12 cellular contexts compared by ENCODE assay signal in genomic region chr5:119302449-119302848, GRCh38. TPM values are rescaled to one million over a fixed set of nuclear protein-coding genes. Genes with fewer than 3 reads are reported as not detected.
DNase-seq lines count a peak whose midpoint lies in the region; ATAC-seq, FAIRE-seq and TF ChIP-seq lines count a peak whose summit lies in the region.
"Had no signal": no experiment of that assay in that cellular context is flagged by ENCODE, and none has a peak within 500 bp of the region (broad histone marks: within the 10 kb centered on the region; RNA-seq: fewer than 3 reads in every experiment).

No MANE protein-coding gene starts in this region.

- H3K27ac Mint-ChIP-seq in activated naive CD4-positive, alpha-beta T cell treated with anti-CD3 and anti-CD28 coated beads, Interleukin-2, amount 50 U/mL, for 72 hours, result peak overlapping the region; percentile 77 to 81
- peak overlapping the region; percentile 85 for H3K27ac Mint-ChIP-seq in memory B cell

- peaks cover 50% of the 10 kb centered on the region for H3K4me1 Mint-ChIP-seq in memory B cell

- peak overlapping the region; percentile 59 for H3K4me2 ChIP-seq in HepG2 (ENCODE audit: low read depth, low read length)

- CTCF ChIA-PET in HepG2 (lab: Yijun Ruan, JAX; ENCODE audit: low intra/inter-chr PET ratio, low total read pairs), result interaction anchor here (0.9 kb wide), 1 partner anchor 35 kb away, joined by 3 read pairs; no protein-coding TSS in a partner anchor

- TF ChIP-seq EP300 in HepG2 (IDR thresholded peaks at IDR 0.05; ENCODE audit: low read depth in 2 of 2, low read length in 2 of 2) (no peak), HepG2 (CRISPR knock-in tag; IDR thresholded peaks at IDR 0.05; ENCODE audit: borderline replicate concordance) (no peak)

- intact Hi-C loops in HepG2 (cut with micrococcal nuclease; ENCODE audit: unreplicated experiment), result loop anchor here (2.0 to 5.0 kb wide), 3 partner anchors 85 to 232 kb away; partner anchors contain the start of gene DMXL1
- intact Hi-C loops in right lobe of liver (cut with DNase I), result no loop called here

- TF ChIP-seq CTCF in HepG2 (CRISPR knock-in tag; IDR thresholded peaks at IDR 0.05) (no peak), right lobe of liver (IDR thresholded peaks at IDR 0.05) (no peak)

- H3K36me3 Mint-ChIP-seq in activated naive CD4-positive, alpha-beta T cell treated with anti-CD3 and anti-CD28 coated beads, Interleukin-2, amount 50 U/mL, for 72 hours, result peaks cover 0 to 20% of the 10 kb centered on the region in 2 donors
- peaks cover 17% of the 10 kb centered on the region for H3K36me3 Mint-ChIP-seq in memory B cell

- H3K27me3 Mint-ChIP-seq in memory B cell, result no peaks in the 10 kb centered on the region

- H3K27ac ChIP-seq in HepG2 (ENCODE audit: extremely low read length, insufficient read depth, low read length), result peak overlapping the region; percentile 60
- no peak overlapping the region for H3K27ac ChIP-seq in right lobe of liver

- H3K27me3 ChIP-seq in HepG2 (ENCODE audit: control insufficient read depth in 1 of 2, insufficient read depth in 2 of 2, low read length in 2 of 2) (no peaks in the 10 kb centered on the region), right lobe of liver (no peaks in the 10 kb centered on the region)
- H3K27me3 ChIP-seq: sigmoid colon had no signal

- POLR2A ChIA-PET in HepG2 (lab: Yijun Ruan, JAX), result interaction anchor here (1.2 to 3.9 kb wide), 3 partner anchors 10 to 232 kb away, joined by 5 to 36 read pairs (median 9); partner anchors contain the start of gene DMXL1

- no peaks in the 10 kb centered on the region for H3K79me2 ChIP-seq in HepG2 (ENCODE audit: insufficient read depth, low read length)

- no peak overlapping the region; a peak in 1 of 6 replicates for H3K4me3 ChIP-seq in HepG2 (replicated peaks in 1 of 3; ENCODE audit: insufficient read depth in 1 of 3, low read depth in 2 of 3, low read length in 3 of 3)
- H3K4me3 ChIP-seq in right lobe of liver, result no peak overlapping the region
- H3K4me3 ChIP-seq: sigmoid colon had no signal

- TF ChIP-seq RAD21 in HepG2 (CRISPR knock-in tag; IDR thresholded peaks at IDR 0.05), result no peak

- DNase-seq in HepG2 (ENCODE audit: low spot score), result no peak
- no peak for DNase-seq in right lobe of liver
- DNase-seq in activated naive CD4-positive, alpha-beta T cell treated with anti-CD3 and anti-CD28 coated beads, Interleukin-2, amount 50 U/mL, for 72 hours (ENCODE audit: low spot score in 2 of 2), result no peak
- DNase-seq in memory B cell (ENCODE audit: low spot score in 2 of 2), result no peak
- DNase-seq in MV-4-11 (lab: John Stamatoyannopoulos, UW), result no peak
- DNase-seq: activated CD4-positive, alpha-beta T cell treated with anti-CD3 and anti-CD28 coated beads for 48 hours; C1 segment of cervical spinal cord; NCI-H1694; sigmoid colon had no signal

- H3K4me3 Mint-ChIP-seq in memory B cell, result no peak overlapping the region

- H3K4me1 ChIP-seq in HepG2 (ENCODE audit: insufficient read depth, low read length), result peaks cover 56% of the 10 kb centered on the region
- no peaks in the 10 kb centered on the region for H3K4me1 ChIP-seq in right lobe of liver

- WGBS in HepG2 (ENCODE audit: low lambda C conversion rate), result 57% methylated on average over 3 of the region's 3 CpGs
- WGBS in right lobe of liver (ENCODE audit: insufficient coverage, low coverage, low lambda C conversion rate, missing lambda C conversion rate), result 63% methylated on average over 3 of the region's 3 CpGs

- H3K36me3 ChIP-seq in HepG2 (replicated peaks in 1 of 2; ENCODE audit: control insufficient read depth in 1 of 2, insufficient read depth in 2 of 2, low read length in 2 of 2), result no peaks in the 10 kb centered on the region
- H3K36me3 ChIP-seq in right lobe of liver, result no peaks in the 10 kb centered on the region
- H3K36me3 ChIP-seq: sigmoid colon had no signal

- in situ Hi-C loops in HepG2 (cut with HindIII; ENCODE audit: extremely low pct_ligation_motif_present, low pct_unique_long_range_greater_than_20kb), result no loop called here

- H3K9ac ChIP-seq in HepG2 (ENCODE audit: insufficient read depth, low read depth, low read length), result peak overlapping the region; percentile 41; the same call in 1 of the 2 replicates

- TF ChIP-seq POLR2A in HepG2 (IDR thresholded peaks at IDR 0.05; ENCODE audit: insufficient read depth in 1 of 2, low read depth in 2 of 2, low read length in 2 of 2) (no peak), right lobe of liver (IDR thresholded peaks at IDR 0.05) (no peak)

- H3K9me3 Mint-ChIP-seq in activated naive CD4-positive, alpha-beta T cell treated with anti-CD3 and anti-CD28 coated beads, Interleukin-2, amount 50 U/mL, for 72 hours, result no peaks in the 10 kb centered on the region
- H3K9me3 Mint-ChIP-seq in memory B cell, result no peaks in the 10 kb centered on the region

- H4K20me1 ChIP-seq in HepG2 (ENCODE audit: insufficient read depth, low read length), result no peaks in the 10 kb centered on the region

- ATAC-seq in HepG2 (no peak), right lobe of liver (no peak), memory B cell (ENCODE audit: low read depth) (no peak), GM18498 (IDR thresholded peaks at IDR 0.05; ENCODE audit: unreplicated experiment) (no peak), GM18858 (IDR thresholded peaks at IDR 0.05; ENCODE audit: unreplicated experiment) (no peak), GM18520 (IDR thresholded peaks at IDR 0.05; ENCODE audit: unreplicated experiment) (no peak)
- no peak for ATAC-seq in activated naive CD4-positive, alpha-beta T cell treated with anti-CD3 and anti-CD28 coated beads, Interleukin-2, amount 50 U/mL, for 72 hours

- no peak for FAIRE-seq in HepG2 (lab: Jason Lieb, UNC)

- H2AFZ ChIP-seq in HepG2 (ENCODE audit: low read length), result no peak overlapping the region

- TSS peak; percentile 58 for BruUV-seq in HepG2 (replicated peaks; lab: Mats Ljungman, UMichigan)

- no peaks in the 10 kb centered on the region for H3K9me3 ChIP-seq in HepG2 (ENCODE audit: low read length)
- H3K9me3 ChIP-seq in right lobe of liver, result no peaks in the 10 kb centered on the region
- H3K9me3 ChIP-seq: sigmoid colon had no signal

TF ChIP-seq in HepG2, 621 proteins besides CTCF, POLR2A, EP300 and RAD21 (continues in another document):
- no peak for TF ChIP-seq ZFP37 (CRISPR knock-in tag; IDR thresholded peaks at IDR 0.05; ENCODE audit: borderline replicate concordance)
- TF ChIP-seq ZNF788 (CRISPR knock-in tag; IDR thresholded peaks at IDR 0.05; ENCODE audit: borderline replicate concordance), result no peak
- TF ChIP-seq BCL6 (CRISPR knock-in tag; IDR thresholded peaks at IDR 0.05), result no peak
- TF ChIP-seq PRDM15 (CRISPR knock-in tag; IDR thresholded peaks at IDR 0.05), result no peak
- no peak for TF ChIP-seq SMYD3 (CRISPR knock-in tag; IDR thresholded peaks at IDR 0.05)

RNA-seq across cellular contexts. Expression of gene TNFAIP8, which starts 53.4 kb away (rescaled TPM):
- 11.2 and 14.9 TPM in 2 replicates for total RNA-seq in HepG2 (2016; rRNA removed; fragmentation: Illumina TruSeq; extraction: Trizol)
- total RNA-seq in HepG2 (2016; cell fraction: cytosol; rRNA removed; fragmentation: Illumina TruSeq; extraction: Trizol; ENCODE audit: low read depth), result 3.2 and 3.7 TPM in 2 replicates
- 13.3 and 15.4 TPM in 2 replicates for total RNA-seq in HepG2 (2016; cell fraction: insoluble cytoplasmic fraction; rRNA removed; fragmentation: Illumina TruSeq; extraction: Trizol)
- total RNA-seq in HepG2 (2016; cell fraction: membrane; rRNA removed; fragmentation: Illumina TruSeq; extraction: Trizol), result 7.0 and 8.4 TPM in 2 replicates
- total RNA-seq in HepG2 (2016; cell fraction: nucleus; rRNA removed; fragmentation: Illumina TruSeq; extraction: Trizol), result 3.7 and 5.8 TPM in 2 replicates
- polyA plus RNA-seq in HepG2 (2011; rRNA removed), result 4.9 and 6.4 TPM in 2 replicates
- 6.7 and 7.1 TPM in 2 replicates for polyA plus RNA-seq in HepG2 (2011; cell fraction: cytosol; rRNA removed)
- 2.5 TPM in 2 replicates for polyA plus RNA-seq in HepG2 (2011; cell fraction: nucleus; rRNA removed)
- 6.2 and 6.6 TPM in 2 replicates for polyA plus RNA-seq in HepG2 (2012)
- polyA plus RNA-seq in HepG2 (2016; cell fraction: cytosol; fragmentation: Illumina TruSeq; extraction: Trizol; ENCODE audit: low read depth), result 1.0 and 1.2 TPM in 2 replicates
- polyA plus RNA-seq in HepG2 (2016; cell fraction: insoluble cytoplasmic fraction; fragmentation: Illumina TruSeq; extraction: Trizol; ENCODE audit: low read depth), result 16.1 and 16.3 TPM in 2 replicates
- polyA plus RNA-seq in HepG2 (2016; cell fraction: membrane; fragmentation: Illumina TruSeq; extraction: Trizol; ENCODE audit: low read depth), result 2.5 and 2.7 TPM in 2 replicates
- polyA plus RNA-seq in HepG2 (2016; cell fraction: nucleus; fragmentation: Illumina TruSeq; extraction: Trizol; ENCODE audit: insufficient read depth, low read depth), result 5.1 and 5.5 TPM in 2 replicates
- polyA minus RNA-seq in HepG2 (2011; rRNA and poly(A)+ RNA removed; ENCODE audit: low replicate concordance), result 3.0 and 11.3 TPM in 2 replicates
- 8.5 and 9.0 TPM in 2 replicates for polyA minus RNA-seq in HepG2 (2011; cell fraction: cytosol; rRNA and poly(A)+ RNA removed)
- 5.5 and 10.3 TPM in 2 replicates for polyA minus RNA-seq in HepG2 (2011; cell fraction: nucleus; rRNA and poly(A)+ RNA removed)
- 10 to 100 TPM in 2 of 6 experiments, 1 to 10 TPM in 4; 2.2 to 26.7 (median 5.4) TPM for total RNA-seq in right lobe of liver
- 100 to 1,000 TPM; 110 to 146 TPM for total RNA-seq in activated naive CD4-positive, alpha-beta T cell treated with anti-CD3 and anti-CD28 coated beads, Interleukin-2, amount 50 U/mL, for 72 hours

Comparison
In these comparisons a context has a peak if more than half of its experiments do, and no peak if none do; other contexts are left out.
1. RNA of gene TNFAIP8, which starts 53.4 kb away (total RNA-seq): 110 to 146 TPM in activated naive CD4-positive, alpha-beta T cell treated with anti-CD3 and anti-CD28 coated beads, Interleukin-2, amount 50 U/mL, for 72 hours; 3.2 to 15.4 TPM in HepG2 and 2.2 to 26.7 TPM in right lobe of liver; every median in the first group is over 4 times any median in the second.